ENCODE assay signal across 13 cellular contexts in the genomic region with DNA sequence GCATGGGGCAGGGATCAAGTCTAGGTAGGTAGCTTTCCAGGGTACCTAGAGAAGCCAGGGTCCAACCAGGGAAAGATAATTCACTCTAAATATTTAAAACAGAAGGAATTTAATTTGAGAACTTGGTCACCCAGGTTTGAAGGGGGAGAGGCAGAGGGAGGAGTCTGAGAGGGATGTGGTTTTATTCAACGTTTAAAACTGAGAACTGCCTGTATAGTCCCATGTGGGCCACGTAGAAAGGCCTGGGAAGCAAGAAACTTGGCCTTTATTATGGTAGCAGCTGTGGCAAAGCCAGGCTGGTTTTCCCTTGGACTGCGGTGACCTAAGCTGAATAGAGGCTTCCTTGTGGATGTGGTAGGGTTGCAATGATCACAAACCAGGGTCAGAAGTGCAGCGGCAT. TPM values are rescaled to one million over a fixed set of nuclear protein-coding genes. Genes with fewer than 3 reads are reported as not detected.
DNase-seq lines count a peak whose midpoint lies in the region; ATAC-seq and TF ChIP-seq lines count a peak whose summit lies in the region.
"Had no signal": no experiment of that assay in that cellular context is flagged by ENCODE, and none has a peak within 500 bp of the region (broad histone marks: within the 10 kb centered on the region; RNA-seq: fewer than 3 reads in every experiment).

No MANE protein-coding gene starts in this region.

- no peaks in the 10 kb centered on the region for H3K9me3 Mint-ChIP-seq in activated T-cell treated with anti-CD3 and anti-CD28 coated beads, Interleukin-2, amount 50 U/mL, for 72 hours
- peaks cover 2% of the 10 kb centered on the region for H3K9me3 Mint-ChIP-seq in activated naive CD8-positive, alpha-beta T cell treated with anti-CD3 and anti-CD28 coated beads, Interleukin-2, amount 10 ng/mL, durations not matched to agents 7 days and 5 days
- no peaks in the 10 kb centered on the region for H3K9me3 Mint-ChIP-seq in stimulated activated naive CD8-positive, alpha-beta T cell treated with anti-CD3 and anti-CD28 coated beads, Interleukin-15, Interleukin-2, amounts not matched to agents 100 ng/mL and 50 ng/mL, for 24 hours
- no peaks in the 10 kb centered on the region for H3K9me3 Mint-ChIP-seq in WTC11

- H3K36me3 ChIP-seq in uterus: no peaks in the 10 kb centered on the region
- H3K36me3 ChIP-seq: ovary, tibial artery had no signal

- H3K4me3 Mint-ChIP-seq in activated T-cell treated with anti-CD3 and anti-CD28 coated beads, Interleukin-2, amount 50 U/mL, for 72 hours: peak overlapping the region; percentile 63 to 69
- peak overlapping the region; percentile 77 for H3K4me3 Mint-ChIP-seq in activated naive CD8-positive, alpha-beta T cell treated with anti-CD3 and anti-CD28 coated beads, Interleukin-2, amount 10 ng/mL, durations not matched to agents 7 days and 5 days
- peak overlapping the region; percentile 33 for H3K4me3 Mint-ChIP-seq in stimulated activated naive CD8-positive, alpha-beta T cell treated with anti-CD3 and anti-CD28 coated beads, Interleukin-15, Interleukin-2, amounts not matched to agents 100 ng/mL and 50 ng/mL, for 24 hours
- H3K4me3 Mint-ChIP-seq in WTC11: no peak overlapping the region

- no peak for DNase-seq in activated T-cell treated with anti-CD3 and anti-CD28 coated beads, Interleukin-2, amount 50 U/mL, for 72 hours
- DNase-seq in activated T-cell treated with anti-CD3 and anti-CD28 coated beads, Interleukin-2, amount 50 U/mL, for 48 hours: no peak
- DNase-seq in NB4 (ENCODE audit: low read depth) (peak; percentile 12), substantia nigra (lab: John Stamatoyannopoulos, UW) (no peak), WTC11 (ENCODE audit: low spot score) (no peak), uterus (no peak)
- no peak for DNase-seq in activated naive CD8-positive, alpha-beta T cell treated with anti-CD3 and anti-CD28 coated beads, Interleukin-2, amount 10 ng/mL, durations not matched to agents 7 days and 5 days
- DNase-seq: NCI-H1092, NCI-H226, ovary, PC-3, tibial artery had no signal

- POLR2A ChIA-PET in activated naive CD8-positive, alpha-beta T cell treated with anti-CD3 and anti-CD28 coated beads, Interleukin-2, amount 10 ng/mL, durations not matched to agents 7 days and 5 days (lab: Charles Lee): interaction anchor here (1.5 to 2.5 kb wide), 3 partner anchors 41 to 46 kb away, joined by 5 to 16 read pairs (median 5); no protein-coding TSS in a partner anchor
- POLR2A ChIA-PET in WTC11 (lab: Charles Lee): no interaction called here

- peaks cover 60% of the 10 kb centered on the region for H3K4me1 Mint-ChIP-seq in activated T-cell treated with anti-CD3 and anti-CD28 coated beads, Interleukin-2, amount 50 U/mL, for 72 hours (ENCODE audit: low read depth)
- peaks cover 53% of the 10 kb centered on the region for H3K4me1 Mint-ChIP-seq in activated naive CD8-positive, alpha-beta T cell treated with anti-CD3 and anti-CD28 coated beads, Interleukin-2, amount 10 ng/mL, durations not matched to agents 7 days and 5 days
- H3K4me1 Mint-ChIP-seq in stimulated activated naive CD8-positive, alpha-beta T cell treated with anti-CD3 and anti-CD28 coated beads, Interleukin-15, Interleukin-2, amounts not matched to agents 100 ng/mL and 50 ng/mL, for 24 hours (ENCODE audit: low read depth): peaks cover 63% of the 10 kb centered on the region
- peaks cover 23% of the 10 kb centered on the region for H3K4me1 Mint-ChIP-seq in WTC11

- no peaks in the 10 kb centered on the region for H3K4me1 ChIP-seq in uterus
- H3K4me1 ChIP-seq: tibial artery had no signal

- peak; percentile 64 to 75 for ATAC-seq in activated T-cell treated with anti-CD3 and anti-CD28 coated beads, Interleukin-2, amount 50 U/mL, for 72 hours (replicated peaks in 1 of 2)
- peak; percentile 80 for ATAC-seq in activated naive CD8-positive, alpha-beta T cell treated with anti-CD3 and anti-CD28 coated beads, Interleukin-2, amount 10 ng/mL, durations not matched to agents 7 days and 5 days (ENCODE audit: low read depth)
- ATAC-seq in WTC11: no peak
- ATAC-seq: PC-3 had no signal

- H3K9me3 ChIP-seq in uterus: no peaks in the 10 kb centered on the region
- H3K9me3 ChIP-seq: ovary, tibial artery had no signal

- CTCF ChIA-PET in WTC11 (lab: Charles Lee): no interaction called here

- peak overlapping the region; percentile 11 for H3K27ac Mint-ChIP-seq in activated T-cell treated with anti-CD3 and anti-CD28 coated beads, Interleukin-2, amount 50 U/mL, for 72 hours
- peak overlapping the region; percentile 73 for H3K27ac Mint-ChIP-seq in activated naive CD8-positive, alpha-beta T cell treated with anti-CD3 and anti-CD28 coated beads, Interleukin-2, amount 10 ng/mL, durations not matched to agents 7 days and 5 days
- peak overlapping the region; percentile 72 for H3K27ac Mint-ChIP-seq in stimulated activated naive CD8-positive, alpha-beta T cell treated with anti-CD3 and anti-CD28 coated beads, Interleukin-15, Interleukin-2, amounts not matched to agents 100 ng/mL and 50 ng/mL, for 24 hours
- no peak overlapping the region for H3K27ac Mint-ChIP-seq in WTC11

- intact Hi-C loops in uterus (cut with DNase I; ENCODE audit: low total_unique reads): no loop called here

- TF ChIP-seq CTCF in NB4 (IDR thresholded peaks at IDR 0.05; ENCODE audit: low read depth, low read length) (no peak), WTC11 (IDR thresholded peaks at IDR 0.05) (no peak), uterus (IDR thresholded peaks at IDR 0.05) (no peak)

- H3K4me3 ChIP-seq in NB4 (ENCODE audit: low read depth, low read length) (no peak overlapping the region), uterus (no peak overlapping the region)
- H3K4me3 ChIP-seq: ovary, tibial artery had no signal

- H3K27me3 ChIP-seq in uterus: no peaks in the 10 kb centered on the region
- H3K27me3 ChIP-seq: ovary, tibial artery had no signal

- TF ChIP-seq POLR2A in NB4 (IDR thresholded peaks at IDR 0.05; ENCODE audit: extremely low read depth, insufficient read length) (no peak), uterus (IDR thresholded peaks at IDR 0.05) (no peak)

- H3K27ac ChIP-seq in substantia nigra (ENCODE audit: low read depth, low read length, poor library complexity, severe bottlenecking): no peak overlapping the region
- H3K27ac ChIP-seq in uterus: no peak overlapping the region
- H3K27ac ChIP-seq: ovary, tibial artery had no signal

- peaks cover 7% of the 10 kb centered on the region for H3K27me3 Mint-ChIP-seq in activated T-cell treated with anti-CD3 and anti-CD28 coated beads, Interleukin-2, amount 50 U/mL, for 72 hours (ENCODE audit: low read depth)
- no peaks in the 10 kb centered on the region for H3K27me3 Mint-ChIP-seq in activated naive CD8-positive, alpha-beta T cell treated with anti-CD3 and anti-CD28 coated beads, Interleukin-2, amount 10 ng/mL, durations not matched to agents 7 days and 5 days
- no peaks in the 10 kb centered on the region for H3K27me3 Mint-ChIP-seq in stimulated activated naive CD8-positive, alpha-beta T cell treated with anti-CD3 and anti-CD28 coated beads, Interleukin-15, Interleukin-2, amounts not matched to agents 100 ng/mL and 50 ng/mL, for 24 hours
- H3K27me3 Mint-ChIP-seq in WTC11 (ENCODE audit: low read depth): no peaks in the 10 kb centered on the region

- H3K36me3 Mint-ChIP-seq in activated T-cell treated with anti-CD3 and anti-CD28 coated beads, Interleukin-2, amount 50 U/mL, for 72 hours (ENCODE audit: insufficient read depth in 2 of 2): no peaks in the 10 kb centered on the region
- H3K36me3 Mint-ChIP-seq in activated naive CD8-positive, alpha-beta T cell treated with anti-CD3 and anti-CD28 coated beads, Interleukin-2, amount 10 ng/mL, durations not matched to agents 7 days and 5 days: peaks cover 9% of the 10 kb centered on the region
- no peaks in the 10 kb centered on the region for H3K36me3 Mint-ChIP-seq in stimulated activated naive CD8-positive, alpha-beta T cell treated with anti-CD3 and anti-CD28 coated beads, Interleukin-15, Interleukin-2, amounts not matched to agents 100 ng/mL and 50 ng/mL, for 24 hours (ENCODE audit: low read depth)
- no peaks in the 10 kb centered on the region for H3K36me3 Mint-ChIP-seq in WTC11

TF ChIP-seq in WTC11, 78 proteins besides CTCF, POLR2A, EP300 and RAD21:
- no peak for TF ChIP-seq ZNF416 (CRISPR knock-in tag; IDR thresholded peaks at IDR 0.05)
- no peak for TF ChIP-seq HMGA2 (CRISPR knock-in tag; IDR thresholded peaks at IDR 0.05)
- no peak for TF ChIP-seq RELA (CRISPR knock-in tag; IDR thresholded peaks at IDR 0.05; ENCODE audit: borderline replicate concordance)
- no peak for TF ChIP-seq NR1H2 (CRISPR knock-in tag; IDR thresholded peaks at IDR 0.05)
- no peak for TF ChIP-seq ZNF232 (CRISPR knock-in tag; IDR thresholded peaks at IDR 0.05)
- TF ChIP-seq ESRRA (CRISPR knock-in tag; IDR thresholded peaks at IDR 0.05; ENCODE audit: borderline replicate concordance): no peak
- no peak for TF ChIP-seq NFATC4 (CRISPR knock-in tag; IDR thresholded peaks at IDR 0.05)
- no peak for TF ChIP-seq KAT7 (CRISPR knock-in tag; IDR thresholded peaks at IDR 0.05; ENCODE audit: borderline replicate concordance)
- TF ChIP-seq ATF6 (CRISPR knock-in tag; IDR thresholded peaks at IDR 0.05): no peak

RNA-seq across cellular contexts. Expression of gene DUSP10, which starts 42.0 kb away (rescaled TPM):
- total RNA-seq in activated T-cell treated with anti-CD3 and anti-CD28 coated beads, Interleukin-2, amount 50 U/mL, for 72 hours: 10 to 100 TPM; 14.3 TPM
- total RNA-seq in activated naive CD8-positive, alpha-beta T cell treated with anti-CD3 and anti-CD28 coated beads, Interleukin-2, amount 10 ng/mL, durations not matched to agents 7 days and 5 days: 10 to 100 TPM; 14.8 to 15.7 TPM
- total RNA-seq in WTC11 (2021) (1.6 to 2.2 TPM (median 2.0 TPM) in 3 replicates), uterus (10 to 100 TPM in 1 of 4 donors, 1 to 10 TPM in 2, under 1 TPM in 1; 0.26 to 10.9 (median 5.5) TPM)
